In the genomic region with DNA sequence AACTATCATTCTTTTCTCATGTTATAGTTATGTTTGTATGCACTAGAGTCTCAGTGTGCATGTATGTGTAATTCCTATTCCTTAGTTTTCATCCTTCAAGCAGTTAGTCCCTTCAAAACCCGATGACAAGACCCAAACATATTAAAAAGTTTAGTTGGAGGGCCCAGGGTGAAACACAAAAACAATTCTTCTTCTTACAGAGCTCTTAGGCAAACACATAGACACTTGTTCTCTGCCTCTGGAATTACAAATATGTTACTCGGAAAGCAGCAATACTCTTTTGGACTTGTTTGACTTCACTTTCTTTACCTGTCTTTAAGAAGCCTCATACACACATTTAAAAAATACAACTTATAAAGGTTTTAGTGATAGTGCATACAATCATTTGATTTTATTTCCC, we compare ENCODE assay signal across 17 cellular contexts. TPM values are rescaled to one million over a fixed set of nuclear protein-coding genes. Genes with fewer than 3 reads are reported as not detected.
DNase-seq lines count a peak whose midpoint lies in the region; TF ChIP-seq lines count a peak whose summit lies in the region.
"Had no signal": no experiment of that assay in that cellular context is flagged by ENCODE, and none has a peak within 500 bp of the region (broad histone marks: within the 10 kb centered on the region; RNA-seq: fewer than 3 reads in every experiment).

No MANE protein-coding gene starts in this region.

- TF ChIP-seq CTCF in hepatocyte (IDR thresholded peaks at IDR 0.05; ENCODE audit: poor library complexity) (no peak), neural progenitor cell (IDR thresholded peaks at IDR 0.05) (no peak), thyroid gland (IDR thresholded peaks at IDR 0.05) (no peak), MM.1S (IDR thresholded peaks at IDR 0.05; ENCODE audit: low read length) (no peak)

- TF ChIP-seq POLR2A in thyroid gland (IDR thresholded peaks at IDR 0.05), result no peak

- H3F3A ChIP-seq in neural progenitor cell (ENCODE audit: low read depth), result no peaks in the 10 kb centered on the region
- no peaks in the 10 kb centered on the region for H3F3A ChIP-seq in MM.1S (ENCODE audit: insufficient read depth, low read length)

- no peak overlapping the region for H3K4me3 ChIP-seq in hepatocyte
- H3K4me3 ChIP-seq in neural progenitor cell, result no peak overlapping the region
- peak overlapping the region in 1 of 3 donors; percentile 27 for H3K4me3 ChIP-seq in thyroid gland (replicated peaks in 1 of 3)
- no peak overlapping the region for H3K4me3 ChIP-seq in MM.1S (ENCODE audit: low read length)
- H3K4me3 ChIP-seq: A549, GM12878, PC-9 had no signal

- peak overlapping the region; percentile 58 for H3K4me2 ChIP-seq in hepatocyte
- peak overlapping the region; percentile 68 for H3K4me2 ChIP-seq in neural progenitor cell
- H3K4me2 ChIP-seq in MM.1S (ENCODE audit: low read depth, low read length), result no peak overlapping the region
- H3K4me2 ChIP-seq: A549, PC-9 had no signal

- H3K9ac ChIP-seq in neural progenitor cell (no peak overlapping the region), MM.1S (ENCODE audit: low read length) (no peak overlapping the region)

- H3K9me3 Mint-ChIP-seq in neural progenitor cell, result peaks cover 2% of the 10 kb centered on the region
- peaks cover 19% of the 10 kb centered on the region for H3K9me3 Mint-ChIP-seq in T-helper 2 cell treated with Interferon-gamma antibody and Interleukin-4, amounts not matched to agents 5 μg/mL and 100 μg/mL, for 36 hours

- in situ Hi-C loops in SK-MEL-5 (cut with HindIII; ENCODE audit: low pct_unique_long_range_greater_than_20kb, low sequenced_read_pairs), result no loop called here

- no peaks in the 10 kb centered on the region for H3K9me3 ChIP-seq in hepatocyte (ENCODE audit: low read depth)
- H3K9me3 ChIP-seq in neural progenitor cell (ENCODE audit: low read depth), result no peaks in the 10 kb centered on the region
- H3K9me3 ChIP-seq in thyroid gland, result no peaks in the 10 kb centered on the region
- H3K9me3 ChIP-seq in MM.1S (replicated peaks; ENCODE audit: insufficient read depth, low read length), result no peaks in the 10 kb centered on the region
- H3K9me3 ChIP-seq: A549 had no signal

- H3K4me1 ChIP-seq in hepatocyte (ENCODE audit: insufficient read depth) (peaks cover 3% of the 10 kb centered on the region), neural progenitor cell (peaks cover 20% of the 10 kb centered on the region), thyroid gland (peaks cover 13 to 17% of the 10 kb centered on the region in 2 donors), MM.1S (ENCODE audit: low read length) (no peaks in the 10 kb centered on the region)
- H3K4me1 ChIP-seq: A549 had no signal

- H3K4me1 Mint-ChIP-seq in neural progenitor cell, result peaks cover 29% of the 10 kb centered on the region
- H3K4me1 Mint-ChIP-seq in T-helper 2 cell treated with Interferon-gamma antibody and Interleukin-4, amounts not matched to agents 5 μg/mL and 100 μg/mL, for 36 hours (ENCODE audit: low read depth), result no peaks in the 10 kb centered on the region

- H3K79me2 ChIP-seq in hepatocyte, result no peaks in the 10 kb centered on the region
- no peaks in the 10 kb centered on the region for H3K79me2 ChIP-seq in neural progenitor cell (ENCODE audit: low read depth)
- no peaks in the 10 kb centered on the region for H3K79me2 ChIP-seq in MM.1S (ENCODE audit: low read length)

- H4K20me1 ChIP-seq in hepatocyte (ENCODE audit: insufficient read depth, poor library complexity, severe bottlenecking) (no peaks in the 10 kb centered on the region), neural progenitor cell (ENCODE audit: low read depth) (no peaks in the 10 kb centered on the region), MM.1S (ENCODE audit: insufficient read depth, low read length) (no peaks in the 10 kb centered on the region)

- H3K27ac Mint-ChIP-seq in neural progenitor cell, result peak overlapping the region; percentile 80
- no peak overlapping the region for H3K27ac Mint-ChIP-seq in T-helper 2 cell treated with Interferon-gamma antibody and Interleukin-4, amounts not matched to agents 5 μg/mL and 100 μg/mL, for 36 hours

- H3K27me3 ChIP-seq in hepatocyte (no peaks in the 10 kb centered on the region), neural progenitor cell (no peaks in the 10 kb centered on the region), thyroid gland (no peaks in the 10 kb centered on the region), MM.1S (replicated peaks; ENCODE audit: insufficient read depth, low read length) (no peaks in the 10 kb centered on the region)

- H3K27ac ChIP-seq in hepatocyte, result no peak overlapping the region
- peak overlapping the region; percentile 84 for H3K27ac ChIP-seq in neural progenitor cell
- peak overlapping the region; percentile 64 to 77 (median 67) for H3K27ac ChIP-seq in thyroid gland
- H3K27ac ChIP-seq in MM.1S (ENCODE audit: low read length), result no peak overlapping the region
- H3K27ac ChIP-seq: A549, C4-2B, PC-9 had no signal

- DNase-seq in SK-MEL-5 (ENCODE audit: low read depth, low spot score), result peak; percentile 6
- no peak for DNase-seq in hepatocyte (ENCODE audit: low spot score)
- no peak for DNase-seq in neural progenitor cell (ENCODE audit: low spot score)
- no peak for DNase-seq in thyroid gland
- DNase-seq in T-helper 2 cell treated with Interferon-gamma antibody and Interleukin-4, amounts not matched to agents 5 μg/mL and 100 μg/mL, for 36 hours (ENCODE audit: low spot score), result no peak
- no peak for DNase-seq in cerebellar nuclear complex (lab: John Stamatoyannopoulos, UW)
- no peak for DNase-seq in MM.1S
- DNase-seq: HCEC 1CT, MV-4-11, NCI-H1436, NCI-H2081 treated with DMSO at 0.1 percent for 48 hours, NCI-H2227 treated with DMSO at 0.1 percent for 48 hours, NCI-H526 treated with DMSO at 0.1 percent for 48 hours, PC-9 had no signal

- H3K36me3 Mint-ChIP-seq in neural progenitor cell, result peaks cover 2% of the 10 kb centered on the region
- no peaks in the 10 kb centered on the region for H3K36me3 Mint-ChIP-seq in T-helper 2 cell treated with Interferon-gamma antibody and Interleukin-4, amounts not matched to agents 5 μg/mL and 100 μg/mL, for 36 hours (ENCODE audit: low read depth)

- H3K36me3 ChIP-seq in hepatocyte (replicated peaks; ENCODE audit: insufficient read depth, low read depth) (no peaks in the 10 kb centered on the region), neural progenitor cell (no peaks in the 10 kb centered on the region), thyroid gland (no peaks in the 10 kb centered on the region), MM.1S (replicated peaks; ENCODE audit: insufficient read depth, low read length) (no peaks in the 10 kb centered on the region)

- H3K4me3 Mint-ChIP-seq in neural progenitor cell, result peak overlapping the region; percentile 67
- H3K4me3 Mint-ChIP-seq in T-helper 2 cell treated with Interferon-gamma antibody and Interleukin-4, amounts not matched to agents 5 μg/mL and 100 μg/mL, for 36 hours, result no peak overlapping the region

- no peaks in the 10 kb centered on the region for H3K27me3 Mint-ChIP-seq in neural progenitor cell (ENCODE audit: insufficient read depth, low read depth)
- no peaks in the 10 kb centered on the region for H3K27me3 Mint-ChIP-seq in T-helper 2 cell treated with Interferon-gamma antibody and Interleukin-4, amounts not matched to agents 5 μg/mL and 100 μg/mL, for 36 hours (ENCODE audit: low read depth)

- 58% methylated on average over 2 of the region's 2 CpGs for WGBS in hepatocyte (ENCODE audit: low lambda C conversion rate, missing lambda C conversion rate)
- 23 to 39% methylated on average over 2 of the region's 2 CpGs for WGBS in thyroid gland, 2 donors

- H3K9me2 ChIP-seq in hepatocyte (replicated peaks; ENCODE audit: insufficient read depth), result no peaks in the 10 kb centered on the region
- no peaks in the 10 kb centered on the region for H3K9me2 ChIP-seq in MM.1S (replicated peaks; ENCODE audit: insufficient read depth, low read length)

- H2AFZ ChIP-seq in hepatocyte (no peak overlapping the region), neural progenitor cell (replicated peaks) (peak overlapping the region; percentile 71), MM.1S (ENCODE audit: low read length) (no peak overlapping the region)
- H2AFZ ChIP-seq: PC-9 had no signal

- intact Hi-C loops in thyroid gland (cut with DNase I), result no loop called here

RNA-seq across cellular contexts. Expression of gene CNTN6, which starts 0.8 kb away (rescaled TPM):
- 0.27 and 0.40 TPM in 2 replicates for total RNA-seq in SK-MEL-5 (2014; rRNA removed; shearing (Covaris generic))
- 0.44 and 0.75 TPM in 2 replicates for polyA plus RNA-seq in SK-MEL-5 (2015; cell fraction: cytosol; rRNA removed)
- 0.05 and 1.2 TPM in 2 replicates for polyA plus RNA-seq in SK-MEL-5 (2015; cell fraction: nucleus; rRNA removed)
- total RNA-seq in hepatocyte (3.2 and 4.8 TPM in 2 replicates), neural progenitor cell (ENCODE audit: low replicate concordance) (2.1 and 2.2 TPM in 2 replicates), thyroid gland (10 to 100 TPM in 1 of 4 donors, 1 to 10 TPM in 3; 7.7 to 16.4 (median 8.9) TPM)
- 2.6 and 2.9 TPM in 2 replicates for polyA plus RNA-seq in hepatocyte
- total RNA-seq: GM12878, PC-9 had no signal
- polyA plus RNA-seq: A549, GM12878 had no signal

Comparison
In these comparisons a context has a peak if more than half of its experiments do, and no peak if none do; other contexts are left out.
1. H3K27ac ChIP-seq: peak in neural progenitor cell (single experiment) and thyroid gland (3 of 3); none in hepatocyte (single experiment) and MM.1S (single experiment).